Comparison of ENCODE assay signal across 8 cellular contexts in genomic region chr2:222318026-222318711, GRCh38. TPM values are rescaled to one million over a fixed set of nuclear protein-coding genes. Genes with fewer than 3 reads are reported as not detected.
A peak's percentile ranks its signal among the peaks of the same experiment; 100 is the strongest.
DNase-seq lines count a peak whose midpoint lies in the region; ATAC-seq and TF ChIP-seq lines count a peak whose summit lies in the region.

No MANE protein-coding gene starts in this region.

- peak overlapping the region; percentile 86 for H3K4me3 ChIP-seq in GM12864 (ENCODE audit: low read depth, low read length)
- H3K4me3 ChIP-seq in HCT116 (replicated peaks in 1 of 2; ENCODE audit: low read depth in 1 of 2, low read length in 2 of 2), result peak overlapping the region; percentile 36 to 58
- peak overlapping the region; percentile 27 for H3K4me3 ChIP-seq in RWPE2 (ENCODE audit: severe bottlenecking)
- peak overlapping the region; percentile 38 for H3K4me3 ChIP-seq in kidney epithelial cell (ENCODE audit: low read depth, low read length)

- BruUV-seq in HCT116 (replicated peaks; lab: Mats Ljungman, UMichigan), result no TSS peak

- ATAC-seq in HCT116 (peak; percentile 98), RWPE2 (ENCODE audit: low read depth) (peak; percentile 92)

- CTCF ChIA-PET in HCT116 (lab: Charles Lee), result interaction anchor here (0.7 to 1.9 kb wide), 21 partner anchors 8 to 372 kb away, joined by 3 to 55 read pairs (median 4); partner anchors contain the start of gene FARSB

- in situ Hi-C loops in ACHN (cut with HindIII; ENCODE audit: low pct_ligation_motif_present, low pct_unique_long_range_greater_than_20kb, low sequenced_read_pairs), result loop anchor here (25.0 kb wide), 1 partner anchor 244 kb away; no protein-coding TSS in a partner anchor

- no peaks in the 10 kb centered on the region for H4K20me1 ChIP-seq in HCT116 (ENCODE audit: insufficient read depth)

- intact Hi-C loops in HCT116 (cut with micrococcal nuclease), result loop anchor here (1.0 to 5.0 kb wide), 3 partner anchors 244 to 584 kb away; no protein-coding TSS in a partner anchor

- POLR2A ChIA-PET in HCT116 (lab: Charles Lee), result interaction anchor here (1.0 kb wide), 1 partner anchor 244 kb away, joined by 4 read pairs; no protein-coding TSS in a partner anchor

- TF ChIP-seq CTCF in GM12864 (IDR thresholded peaks at IDR 0.05; ENCODE audit: low read depth, low read length, missing control alignments) (peak; percentile 56), HCT116 (IDR thresholded peaks at IDR 0.05 in 2 of 3, conservative IDR thresholded peaks at IDR 0.05 in 1 of 3; ENCODE audit: borderline replicate concordance in 1 of 3, insufficient read depth in 1 of 3, low read depth in 2 of 3, low read length in 2 of 3) (peak; percentile 39 to 74 (median 54)), LNCAP (IDR thresholded peaks at IDR 0.05) (peak; percentile 45; the same call in 1 of the 2 replicates), RWPE2 (IDR thresholded peaks at IDR 0.05; ENCODE audit: poor library complexity, severe bottlenecking) (peak; percentile 75), kidney epithelial cell (IDR thresholded peaks at IDR 0.05; ENCODE audit: insufficient read depth, low read length, poor library complexity, severe bottlenecking) (peak; percentile 58)

- DNase-seq in ACHN (peak; percentile 73), GM12864 (ENCODE audit: low read depth) (no peak), HCT116 (ENCODE audit: low read depth, low spot score) (peak; percentile 35), RWPE2 (ENCODE audit: low spot score) (no peak), cerebellar cortex (ENCODE audit: low spot score) (peak; percentile 84), kidney epithelial cell (ENCODE audit: low read depth) (peak; percentile 47)
- DNase-seq in stimulated activated CD4-positive, alpha-beta T cell treated with anti-CD3 and anti-CD28 coated beads, Interleukin-15, amount 100 ng/mL, for 24 hours, result peak; percentile 65

- H3K9ac ChIP-seq in HCT116 (ENCODE audit: low read length), result no peak overlapping the region

- no peaks in the 10 kb centered on the region for H3K79me2 ChIP-seq in HCT116 (ENCODE audit: insufficient read depth, low read length)

- peak; percentile 86 for TF ChIP-seq RAD21 in HCT116 (IDR thresholded peaks at IDR 0.05; ENCODE audit: low read depth)

- peak overlapping the region; percentile 96 for H3K4me2 ChIP-seq in HCT116 (ENCODE audit: low read length)

- H3K9me3 ChIP-seq in HCT116 (ENCODE audit: control insufficient read depth in 1 of 2, insufficient read depth in 1 of 2, low read depth in 1 of 2, low read length in 2 of 2) (no peaks in the 10 kb centered on the region), RWPE2 (ENCODE audit: severe bottlenecking) (no peaks in the 10 kb centered on the region)

- no peaks in the 10 kb centered on the region for H3K9me2 ChIP-seq in HCT116 (ENCODE audit: insufficient read depth)

- H3K36me3 ChIP-seq in HCT116 (ENCODE audit: control insufficient read depth in 1 of 2, insufficient read depth in 2 of 2, low read length in 2 of 2) (no peaks in the 10 kb centered on the region), RWPE2 (ENCODE audit: low read depth) (no peaks in the 10 kb centered on the region), kidney epithelial cell (ENCODE audit: control insufficient read depth, insufficient read depth, low read length) (no peaks in the 10 kb centered on the region)

- peaks cover 0 to 8% of the 10 kb centered on the region in 2 experiments; a peak in 2 of 4 replicates for H3K4me1 ChIP-seq in HCT116 (ENCODE audit: control insufficient read depth in 1 of 2, insufficient read depth in 2 of 2, low read length in 2 of 2)
- H3K4me1 ChIP-seq in RWPE2 (ENCODE audit: insufficient read depth, poor library complexity, severe bottlenecking), result peaks cover 2% of the 10 kb centered on the region

- H3K27me3 ChIP-seq in HCT116 (ENCODE audit: insufficient read depth, low read length), result peaks cover 28% of the 10 kb centered on the region
- peaks cover 82% of the 10 kb centered on the region for H3K27me3 ChIP-seq in RWPE2 (ENCODE audit: insufficient read depth, poor library complexity, severe bottlenecking)
- H3K27me3 ChIP-seq in kidney epithelial cell (ENCODE audit: control insufficient read depth, insufficient read depth, low read length), result peaks cover 20% of the 10 kb centered on the region

- H2AFZ ChIP-seq in HCT116 (ENCODE audit: low read depth, low read length, poor library complexity, severe bottlenecking), result peak overlapping the region; percentile 94

- RAD21 ChIA-PET in HCT116 (lab: Charles Lee; ENCODE audit: low non-redundant PET in 1 of 2, low total read pairs in 2 of 2, uncharacterized antibody in 2 of 2, unreplicated experiment in 2 of 2), result interaction anchor here (0.6 to 1.3 kb wide), 5 partner anchors 9 to 280 kb away, joined by 3 to 13 read pairs (median 3); no protein-coding TSS in a partner anchor

- TF ChIP-seq POLR2A in HCT116 (IDR thresholded peaks at IDR 0.05; ENCODE audit: borderline replicate concordance, extremely low read depth, insufficient read depth, insufficient read length), result no peak

- H3K27ac ChIP-seq in HCT116 (ENCODE audit: low read depth, low read length) (no peak overlapping the region), RWPE2 (ENCODE audit: poor library complexity, severe bottlenecking) (no peak overlapping the region)

TF ChIP-seq in HCT116, 20 proteins besides CTCF, POLR2A, EP300 and RAD21:
- TF ChIP-seq JUND (IDR thresholded peaks at IDR 0.05) (no peak), MAX (IDR thresholded peaks at IDR 0.05) (peak; percentile 70)

RNA-seq across cellular contexts. Expression of gene PAX3, which starts 19.4 kb away (rescaled TPM):
- total RNA-seq in HCT116 (2021; ENCODE audit: unreplicated experiment), result not detected
- not detected in 2 replicates for polyA plus RNA-seq in HCT116 (2012)
- total RNA-seq in kidney epithelial cell, result not detected in 2 replicates

Comparison
In these comparisons a context has a peak if more than half of its experiments do, and no peak if none do; other contexts are left out.
1. DNase-seq: peak in ACHN (single experiment), HCT116 (single experiment), cerebellar cortex (single experiment), kidney epithelial cell (single experiment) and stimulated activated CD4-positive, alpha-beta T cell treated with anti-CD3 and anti-CD28 coated beads, Interleukin-15, amount 100 ng/mL, for 24 hours (single experiment); none in GM12864 (single experiment) and RWPE2 (single experiment).
2. H3K4me3 ChIP-seq: peak in every context shown above with its lines; median percentile 86 in GM12864; 47 in HCT116; 38 in kidney epithelial cell; 27 in RWPE2.
3. Peak in every context shown above with its lines, with median percentiles within 50 percentile points of each other: CTCF ChIP-seq.